ENCODE assay signal across 8 cellular contexts in the genomic region with DNA sequence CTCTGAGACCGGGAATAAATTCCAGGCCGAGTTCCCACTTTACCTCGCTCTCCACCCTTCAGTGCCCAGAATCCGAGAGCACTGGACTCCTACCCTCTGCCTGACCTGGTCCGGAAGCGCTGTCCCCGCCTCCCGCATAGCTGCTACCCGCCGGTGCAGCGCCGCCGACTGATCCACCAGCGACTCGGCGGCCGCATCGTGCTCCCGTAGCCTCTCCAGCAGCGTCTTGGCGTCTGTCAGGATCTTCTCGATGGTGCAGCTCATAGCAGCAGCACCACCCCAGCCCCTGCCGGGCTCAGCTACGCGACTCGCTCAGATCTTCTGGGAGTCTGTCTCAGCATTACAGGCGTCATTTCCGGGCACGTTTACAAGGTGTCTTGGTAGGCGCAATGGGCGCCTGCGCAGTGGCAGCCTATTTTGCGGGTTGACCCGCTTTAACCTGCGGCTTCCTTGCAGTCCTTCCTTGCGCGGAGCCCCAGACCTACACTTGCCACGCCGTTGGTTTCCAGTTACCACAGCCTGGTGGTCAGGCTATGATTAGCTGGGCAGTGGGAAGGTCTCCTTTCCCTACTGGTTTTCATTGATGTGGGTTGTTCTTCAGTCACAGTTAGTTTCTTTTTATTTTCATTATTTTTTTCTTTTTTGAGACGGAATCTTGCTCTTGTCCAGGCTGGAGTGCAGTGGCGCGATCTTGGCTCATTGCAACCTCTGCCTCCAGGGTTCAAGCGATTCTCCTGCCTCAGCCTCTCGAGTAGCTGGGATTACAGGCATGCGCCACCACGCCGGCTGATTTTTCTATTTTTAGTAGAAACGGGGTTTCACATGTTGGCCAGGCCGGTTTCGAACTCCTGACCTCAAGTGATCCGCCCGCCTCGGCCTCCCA. TPM values are rescaled to one million over a fixed set of nuclear protein-coding genes. Genes with fewer than 3 reads are reported as not detected.
DNase-seq lines count a peak whose midpoint lies in the region; ATAC-seq, FAIRE-seq and TF ChIP-seq lines count a peak whose summit lies in the region.

A gene (minus strand): TSS at position 342 of the 883 bp plus-strand sequence. CDS start 78 bp downstream, at position 264.

- peak within 1 kb of the TSS; percentile 69 for H3K4me2 ChIP-seq in hepatocyte

- no peaks in the 10 kb centered on the region for H4K20me1 ChIP-seq in hepatocyte (ENCODE audit: insufficient read depth, poor library complexity, severe bottlenecking)

- TF ChIP-seq CTCF in astrocyte of the cerebellum (IDR thresholded peaks at IDR 0.05; ENCODE audit: low read depth, low read length, missing control alignments), result peak; percentile 3
- TF ChIP-seq CTCF in hepatocyte (IDR thresholded peaks at IDR 0.05; ENCODE audit: poor library complexity), result no peak

- H3K4me1 ChIP-seq in hepatocyte (ENCODE audit: insufficient read depth), result peaks cover 11% of the 10 kb centered on the region

- no peaks in the 10 kb centered on the region for H3K9me3 ChIP-seq in hepatocyte (ENCODE audit: low read depth)

- H3K9me2 ChIP-seq in hepatocyte (replicated peaks; ENCODE audit: insufficient read depth), result no peaks in the 10 kb centered on the region

- 25% methylated on average over 53 of the region's 53 CpGs for WGBS in hepatocyte (ENCODE audit: low lambda C conversion rate, missing lambda C conversion rate)

- FAIRE-seq in GM18507 (lab: Jason Lieb, UNC), result peak; percentile 94

- peak; percentile 99 for ATAC-seq in HG02981 (IDR thresholded peaks at IDR 0.05; ENCODE audit: unreplicated experiment)

- H3K4me3 ChIP-seq in astrocyte of the cerebellum (ENCODE audit: low read depth, low read length) (peak within 1 kb of the TSS; percentile 95), hepatocyte (peak within 1 kb of the TSS; percentile 70)

- peak within 1 kb of the TSS; percentile 93 for H3K27ac ChIP-seq in hepatocyte

- in situ Hi-C loops in astrocyte of the cerebellum (cut with HindIII; ENCODE audit: low sequenced_read_pairs), result no loop called here

- peak within 1 kb of the TSS; percentile 82 for H2AFZ ChIP-seq in hepatocyte

- H3K27me3 ChIP-seq in hepatocyte, result no peaks in the 10 kb centered on the region

- H3K79me2 ChIP-seq in hepatocyte, result peaks cover 30% of the 10 kb centered on the region

- DNase-seq in GM18507 (ENCODE audit: extremely low spot score, insufficient read length, low read depth) (peak; percentile 85), NCI-H2029 (lab: John Stamatoyannopoulos, UW) (peak; percentile 87), T-helper 22 cell (ENCODE audit: low read depth) (peak; percentile 94), astrocyte of the cerebellum (ENCODE audit: low read depth) (peak; percentile 91), hepatocyte (ENCODE audit: low spot score) (peak; percentile 97), renal cortical epithelial cell (ENCODE audit: low read depth) (peak; percentile 96), cortex of kidney (lab: John Stamatoyannopoulos, UW) (no peak)

- no peaks in the 10 kb centered on the region for H3K36me3 ChIP-seq in hepatocyte (replicated peaks; ENCODE audit: insufficient read depth, low read depth)

RNA-seq across cellular contexts. Expression of the gene that starts here (rescaled TPM):
- total RNA-seq in hepatocyte (50.1 and 65.2 TPM in 2 replicates), renal cortical epithelial cell (65.8 and 85.7 TPM in 2 replicates)
- 31.9 and 40.5 TPM in 2 replicates for polyA plus RNA-seq in hepatocyte
